ENCODE assay signal across 9 cellular contexts in the genomic region with DNA sequence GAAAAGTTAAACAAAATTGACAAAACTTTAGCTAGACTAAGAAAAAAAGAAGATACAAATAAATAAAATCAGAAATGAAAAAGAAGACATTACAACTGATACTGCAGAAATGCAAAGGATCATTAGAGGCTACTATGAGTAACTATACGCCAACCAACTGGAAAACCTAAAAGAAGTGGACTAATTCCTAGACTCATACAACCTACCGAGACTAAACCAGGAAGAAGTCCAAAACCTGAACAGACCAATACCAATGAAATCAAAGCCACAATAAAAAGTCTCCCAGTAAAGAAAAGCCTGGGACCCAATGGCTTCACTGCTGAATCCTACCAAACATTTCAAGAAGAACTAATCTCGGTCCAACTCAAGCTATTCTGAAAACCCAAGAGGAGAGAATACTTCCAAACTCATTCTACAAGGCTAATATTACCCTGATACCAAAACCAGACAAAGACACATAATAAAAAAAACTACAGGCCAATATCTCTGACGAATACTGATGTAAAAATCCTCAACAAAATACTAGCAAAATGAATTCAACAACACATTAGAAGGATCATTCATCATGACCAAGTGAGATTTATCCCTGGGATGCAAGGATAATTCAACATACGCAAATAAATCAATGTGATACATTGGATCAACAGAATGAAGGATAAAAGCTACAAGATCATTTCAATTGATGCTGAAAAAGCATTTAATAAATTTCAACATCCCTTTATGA. TPM values are rescaled to one million over a fixed set of nuclear protein-coding genes. Genes with fewer than 3 reads are reported as not detected.
A peak's percentile ranks its signal among the peaks of the same experiment; 100 is the strongest.
DNase-seq lines count a peak whose midpoint lies in the region; ATAC-seq, FAIRE-seq and TF ChIP-seq lines count a peak whose summit lies in the region.
"Had no signal": no experiment of that assay in that cellular context is flagged by ENCODE, and none has a peak within 500 bp of the region (broad histone marks: within the 10 kb centered on the region; RNA-seq: fewer than 3 reads in every experiment).

No MANE protein-coding gene starts in this region.

- intact Hi-C loops in HepG2 (cut with micrococcal nuclease; ENCODE audit: unreplicated experiment) = no loop called here
- intact Hi-C loops in right lobe of liver (cut with DNase I) = no loop called here

- no peak for TF ChIP-seq RAD21 in HepG2 (CRISPR knock-in tag; IDR thresholded peaks at IDR 0.05)

- in situ Hi-C loops in HepG2 (cut with HindIII; ENCODE audit: extremely low pct_ligation_motif_present, low pct_unique_long_range_greater_than_20kb) = no loop called here
- in situ Hi-C loops in astrocyte of the cerebellum (cut with HindIII; ENCODE audit: low sequenced_read_pairs) = no loop called here

- ATAC-seq in HepG2 (peak; percentile 38; the same call in 2 of the 3 replicates), right lobe of liver (no peak), GM21723 (IDR thresholded peaks at IDR 0.05; ENCODE audit: unreplicated experiment) (no peak), HG03097 (IDR thresholded peaks at IDR 0.05; ENCODE audit: low FRiP score, unreplicated experiment) (no peak)
- no peak for ATAC-seq in activated CD4-positive, CD25-positive, alpha-beta regulatory T cell treated with anti-CD3 and anti-CD28 coated beads, Interleukin-2, amount 50 U/mL, for 24 hours

- H3K9me3 ChIP-seq in HepG2 (ENCODE audit: low read length) (no peaks in the 10 kb centered on the region), right lobe of liver (no peaks in the 10 kb centered on the region)
- H3K9me3 ChIP-seq: SJSA1 had no signal

- peak overlapping the region; percentile 78 for H3K56ac ChIP-seq in mesendoderm (ENCODE audit: low read length)

- H2AK5ac ChIP-seq in mesendoderm (ENCODE audit: low read length) = no peak overlapping the region

- no peak overlapping the region for H3K18ac ChIP-seq in mesendoderm (ENCODE audit: low read length)

- H4K20me1 ChIP-seq in HepG2 (ENCODE audit: insufficient read depth, low read length) = no peaks in the 10 kb centered on the region

- H3K27ac ChIP-seq in HepG2 (ENCODE audit: extremely low read length, insufficient read depth, low read length) (peak overlapping the region; percentile 51), right lobe of liver (no peak overlapping the region), mesendoderm (ENCODE audit: low read depth, low read length) (no peak overlapping the region)
- H3K27ac ChIP-seq: SJSA1 had no signal

- no peak overlapping the region for H4K5ac ChIP-seq in mesendoderm (ENCODE audit: low read length)

- no peak for FAIRE-seq in HepG2 (lab: Jason Lieb, UNC)

- H3K27me3 ChIP-seq in HepG2 (ENCODE audit: control insufficient read depth in 1 of 2, insufficient read depth in 2 of 2, low read length in 2 of 2) (no peaks in the 10 kb centered on the region), right lobe of liver (no peaks in the 10 kb centered on the region), mesendoderm (ENCODE audit: insufficient read depth, low read length, poor library complexity) (no peaks in the 10 kb centered on the region)
- H3K27me3 ChIP-seq: SJSA1 had no signal

- H4K8ac ChIP-seq in mesendoderm (ENCODE audit: low read depth, low read length) = no peak overlapping the region

- DNase-seq in HepG2 (ENCODE audit: low spot score) = no peak
- no peak for DNase-seq in right lobe of liver
- DNase-seq in astrocyte of the cerebellum (ENCODE audit: low read depth) = no peak
- no peak for DNase-seq in mesendoderm
- no peak for DNase-seq in retina

- H2BK120ac ChIP-seq in mesendoderm (ENCODE audit: low read depth, low read length) = no peak overlapping the region

- TF ChIP-seq POLR2A in HepG2 (IDR thresholded peaks at IDR 0.05; ENCODE audit: insufficient read depth in 1 of 2, low read depth in 2 of 2, low read length in 2 of 2) (no peak), right lobe of liver (IDR thresholded peaks at IDR 0.05) (no peak)

- no peak overlapping the region for H2BK15ac ChIP-seq in mesendoderm (replicated peaks; ENCODE audit: low read depth)

- CTCF ChIA-PET in HepG2 (lab: Yijun Ruan, JAX; ENCODE audit: low intra/inter-chr PET ratio, low total read pairs) = no interaction called here

- H3K4ac ChIP-seq in mesendoderm (ENCODE audit: low read depth, low read length) = no peak overlapping the region

- POLR2A ChIA-PET in HepG2 (lab: Yijun Ruan, JAX) = interaction anchor here (1.0 to 1.9 kb wide), 4 partner anchors 11 to 181 kb away, joined by 3 to 4 read pairs (median 3); a partner anchor contains a TSS

- 0 out of 2 replicates have a peak, but pooled peaks cover 5% of the 10 kb centered on the region for H3K4me1 ChIP-seq in HepG2 (ENCODE audit: insufficient read depth, low read length)
- no peaks in the 10 kb centered on the region for H3K4me1 ChIP-seq in right lobe of liver
- H3K4me1 ChIP-seq in mesendoderm (ENCODE audit: control insufficient read depth, low read depth, low read length) = no peaks in the 10 kb centered on the region
- H3K4me1 ChIP-seq: SJSA1 had no signal

- no peak overlapping the region for H3K23ac ChIP-seq in mesendoderm (ENCODE audit: low read length)

- H3K4me2 ChIP-seq in HepG2 (ENCODE audit: low read depth, low read length) (peak overlapping the region; percentile 58), mesendoderm (ENCODE audit: low read length) (no peak overlapping the region)

- no peaks in the 10 kb centered on the region for H3K36me3 ChIP-seq in HepG2 (replicated peaks in 1 of 2; ENCODE audit: control insufficient read depth in 1 of 2, insufficient read depth in 2 of 2, low read length in 2 of 2)
- no peaks in the 10 kb centered on the region for H3K36me3 ChIP-seq in right lobe of liver
- H3K36me3 ChIP-seq in mesendoderm (ENCODE audit: control insufficient read depth, insufficient read depth, low read length) = no peaks in the 10 kb centered on the region
- H3K36me3 ChIP-seq: SJSA1 had no signal

- H2AFZ ChIP-seq in HepG2 (ENCODE audit: low read length) = peak overlapping the region; percentile 44

- peak overlapping the region; percentile 59 to 81 (median 60); a peak in 5 of 6 replicates for H3K4me3 ChIP-seq in HepG2 (replicated peaks in 1 of 3; ENCODE audit: insufficient read depth in 1 of 3, low read depth in 2 of 3, low read length in 3 of 3)
- H3K4me3 ChIP-seq in right lobe of liver = peak overlapping the region in 1 of 3 donors; percentile 22
- H3K4me3 ChIP-seq in astrocyte of the cerebellum (ENCODE audit: low read depth, low read length) = peak overlapping the region; percentile 27
- peak overlapping the region; percentile 29 for H3K4me3 ChIP-seq in mesendoderm (ENCODE audit: low read length)
- H3K4me3 ChIP-seq: SJSA1 had no signal

- H2BK5ac ChIP-seq in mesendoderm (ENCODE audit: low read length) = no peak overlapping the region

- no peak for TF ChIP-seq CTCF in HepG2 (CRISPR knock-in tag; IDR thresholded peaks at IDR 0.05)
- no peak for TF ChIP-seq CTCF in right lobe of liver (IDR thresholded peaks at IDR 0.05)
- no peak for TF ChIP-seq CTCF in astrocyte of the cerebellum (IDR thresholded peaks at IDR 0.05; ENCODE audit: low read depth, low read length, missing control alignments)

- BruUV-seq in HepG2 (replicated peaks; lab: Mats Ljungman, UMichigan) = no TSS peak

- H3K79me1 ChIP-seq in mesendoderm (ENCODE audit: low read length) = peaks cover 3% of the 10 kb centered on the region

- TF ChIP-seq EP300 in HepG2 (IDR thresholded peaks at IDR 0.05; ENCODE audit: low read depth in 2 of 2, low read length in 2 of 2) = no peak
- TF ChIP-seq EP300 in HepG2 (CRISPR knock-in tag; IDR thresholded peaks at IDR 0.05; ENCODE audit: borderline replicate concordance) = no peak

- H3K9ac ChIP-seq in HepG2 (ENCODE audit: insufficient read depth, low read depth, low read length) = peak overlapping the region; percentile 54
- peak overlapping the region; percentile 56 for H3K9ac ChIP-seq in mesendoderm (ENCODE audit: low read length)

- 11% methylated on average over 5 of the region's 5 CpGs for WGBS in HepG2 (ENCODE audit: low lambda C conversion rate)
- WGBS in right lobe of liver (ENCODE audit: insufficient coverage, low coverage, low lambda C conversion rate, missing lambda C conversion rate) = 57% methylated on average over 5 of the region's 5 CpGs
- WGBS in mesendoderm (ENCODE audit: extremely low coverage, insufficient coverage, low lambda C conversion rate) = no CpG with 5 or more reads among the region's 5 CpGs

- peaks cover 17% of the 10 kb centered on the region for H3K79me2 ChIP-seq in HepG2 (ENCODE audit: insufficient read depth, low read length)
- H3K79me2 ChIP-seq in mesendoderm (ENCODE audit: control insufficient read depth, insufficient read depth, low read length) = peaks cover 9% of the 10 kb centered on the region

TF ChIP-seq in HepG2, 621 proteins besides CTCF, POLR2A, EP300 and RAD21 (continues in another document):
- TF ChIP-seq ZBTB20 (CRISPR knock-in tag; IDR thresholded peaks at IDR 0.05; ENCODE audit: borderline replicate concordance, low read depth) = no peak
- TF ChIP-seq GATAD2A (CRISPR knock-in tag; IDR thresholded peaks at IDR 0.05) = no peak
- no peak for TF ChIP-seq NR2F2 (IDR thresholded peaks at IDR 0.05; ENCODE audit: borderline replicate concordance, low read depth)
- no peak for TF ChIP-seq HHEX (CRISPR knock-in tag; IDR thresholded peaks at IDR 0.05)

RNA-seq across cellular contexts. Expression of a gene that starts 20.3 kb away (rescaled TPM):
- 8.4 and 10.3 TPM in 2 replicates for total RNA-seq in HepG2 (2016; rRNA removed; fragmentation: Illumina TruSeq; extraction: Trizol)
- 1.7 and 2.6 TPM in 2 replicates for total RNA-seq in HepG2 (2016; cell fraction: cytosol; rRNA removed; fragmentation: Illumina TruSeq; extraction: Trizol; ENCODE audit: low read depth)
- 7.0 and 9.7 TPM in 2 replicates for total RNA-seq in HepG2 (2016; cell fraction: insoluble cytoplasmic fraction; rRNA removed; fragmentation: Illumina TruSeq; extraction: Trizol)
- total RNA-seq in HepG2 (2016; cell fraction: membrane; rRNA removed; fragmentation: Illumina TruSeq; extraction: Trizol) = 3.8 and 6.1 TPM in 2 replicates
- total RNA-seq in HepG2 (2016; cell fraction: nucleus; rRNA removed; fragmentation: Illumina TruSeq; extraction: Trizol) = 12.8 and 13.5 TPM in 2 replicates
- 7.4 and 7.8 TPM in 2 replicates for polyA plus RNA-seq in HepG2 (2011; rRNA removed)
- 2.3 and 4.2 TPM in 2 replicates for polyA plus RNA-seq in HepG2 (2011; cell fraction: cytosol; rRNA removed)
- polyA plus RNA-seq in HepG2 (2011; cell fraction: nucleus; rRNA removed) = 6.7 and 8.3 TPM in 2 replicates
- polyA plus RNA-seq in HepG2 (2012) = 5.0 and 7.8 TPM in 2 replicates
- polyA plus RNA-seq in HepG2 (2016; cell fraction: cytosol; fragmentation: Illumina TruSeq; extraction: Trizol; ENCODE audit: low read depth) = 0.37 and 0.42 TPM in 2 replicates
- polyA plus RNA-seq in HepG2 (2016; cell fraction: insoluble cytoplasmic fraction; fragmentation: Illumina TruSeq; extraction: Trizol; ENCODE audit: low read depth) = 6.3 and 7.2 TPM in 2 replicates
- 1.6 and 1.8 TPM in 2 replicates for polyA plus RNA-seq in HepG2 (2016; cell fraction: membrane; fragmentation: Illumina TruSeq; extraction: Trizol; ENCODE audit: low read depth)
- polyA plus RNA-seq in HepG2 (2016; cell fraction: nucleus; fragmentation: Illumina TruSeq; extraction: Trizol; ENCODE audit: insufficient read depth, low read depth) = 6.1 and 8.1 TPM in 2 replicates
- 13.0 and 33.6 TPM in 2 replicates for polyA minus RNA-seq in HepG2 (2011; rRNA and poly(A)+ RNA removed; ENCODE audit: low replicate concordance)
- 5.8 and 6.5 TPM in 2 replicates for polyA minus RNA-seq in HepG2 (2011; cell fraction: cytosol; rRNA and poly(A)+ RNA removed)
- polyA minus RNA-seq in HepG2 (2011; cell fraction: nucleus; rRNA and poly(A)+ RNA removed) = 38.8 and 50.1 TPM in 2 replicates
- total RNA-seq in right lobe of liver = 1 to 10 TPM in 5 of 6 experiments, under 1 TPM in 1; 0.70 to 3.2 (median 1.2) TPM
- polyA plus RNA-seq in mesendoderm (2013, experiment 1 of 2) = 7.7 TPM
- polyA plus RNA-seq in mesendoderm (2013, experiment 2 of 2) = 7.7 TPM
